Comparison of ENCODE assay signal across 9 cellular contexts in the genomic region with DNA sequence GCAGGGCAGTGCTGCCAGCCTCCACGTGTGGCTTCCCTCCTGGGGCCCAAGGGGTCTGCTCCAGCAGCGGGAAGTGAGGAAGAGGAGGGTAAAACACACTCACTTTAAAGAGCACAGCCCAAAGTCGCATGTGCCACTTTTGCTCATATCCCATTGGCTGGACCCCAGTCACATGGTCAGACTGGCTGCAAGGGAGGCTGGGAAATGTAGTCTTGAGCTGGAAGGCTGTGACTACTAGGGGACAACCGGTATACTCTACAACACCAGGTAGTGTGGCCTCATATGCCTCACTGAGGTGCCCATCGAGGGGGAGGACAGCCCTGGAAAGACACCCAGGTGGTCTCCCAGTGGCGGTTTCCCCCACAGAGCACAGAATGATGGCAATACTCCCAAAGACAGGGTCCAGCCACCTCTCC. TPM values are rescaled to one million over a fixed set of nuclear protein-coding genes. Genes with fewer than 3 reads are reported as not detected.
A peak's percentile ranks its signal among the peaks of the same experiment; 100 is the strongest.
DNase-seq lines count a peak whose midpoint lies in the region; ATAC-seq and TF ChIP-seq lines count a peak whose summit lies in the region.
"Had no signal": no experiment of that assay in that cellular context is flagged by ENCODE, and none has a peak within 500 bp of the region (broad histone marks: within the 10 kb centered on the region; RNA-seq: fewer than 3 reads in every experiment).

No MANE protein-coding gene starts in this region.

- H3K36me3 Mint-ChIP-seq in activated naive CD8-positive, alpha-beta T cell treated with anti-CD3 and anti-CD28 coated beads for 36 hours: no peaks in the 10 kb centered on the region
- no peaks in the 10 kb centered on the region for H3K36me3 Mint-ChIP-seq in CD14-positive monocyte

- TF ChIP-seq CTCF in RWPE1 (conservative IDR thresholded peaks at IDR 0.05; ENCODE audit: low read depth) (no peak), CD14-positive monocyte (IDR thresholded peaks at IDR 0.05) (no peak)

- ATAC-seq in right cardiac atrium (peak; percentile 75 to 80), GM19452 (IDR thresholded peaks at IDR 0.05; ENCODE audit: unreplicated experiment) (no peak)

- no peaks in the 10 kb centered on the region for H3K27me3 ChIP-seq in right cardiac atrium (ENCODE audit: control insufficient read depth, insufficient read depth)

- H3K4me3 ChIP-seq in right cardiac atrium (ENCODE audit: low read length): no peak overlapping the region

- no peaks in the 10 kb centered on the region for H3K9me3 Mint-ChIP-seq in activated naive CD8-positive, alpha-beta T cell treated with anti-CD3 and anti-CD28 coated beads for 36 hours
- peaks cover 0 to 5% (median 2%) of the 10 kb centered on the region in 7 donors for H3K9me3 Mint-ChIP-seq in CD14-positive monocyte

- POLR2A ChIA-PET in RWPE1 (lab: Yijun Ruan, JAX; ENCODE audit: low non-redundant PET): no interaction called here

- H3K4me1 Mint-ChIP-seq in activated naive CD8-positive, alpha-beta T cell treated with anti-CD3 and anti-CD28 coated beads for 36 hours: peaks cover 1% of the 10 kb centered on the region
- no peaks in the 10 kb centered on the region for H3K4me1 Mint-ChIP-seq in CD14-positive monocyte

- no peak overlapping the region for H3K27ac Mint-ChIP-seq in activated naive CD8-positive, alpha-beta T cell treated with anti-CD3 and anti-CD28 coated beads for 36 hours
- no peak overlapping the region for H3K27ac Mint-ChIP-seq in CD14-positive monocyte

- H3K9me3 ChIP-seq in right cardiac atrium (ENCODE audit: control insufficient read depth, low read length): no peaks in the 10 kb centered on the region

- 16% methylated on average over 6 of the region's 6 CpGs for WGBS in right cardiac atrium

- DNase-seq in SIG-M5 treated with dmso at 0.1 percent for 504 hours (lab: John Stamatoyannopoulos, UW; ENCODE audit: unreplicated experiment): peak; percentile 38
- no peak for DNase-seq in SIG-M5 (lab: John Stamatoyannopoulos, UW)
- peak; percentile 84 for DNase-seq in RWPE1 (ENCODE audit: low spot score)
- DNase-seq in activated naive CD8-positive, alpha-beta T cell treated with anti-CD3 and anti-CD28 coated beads for 36 hours: peak; percentile 50
- DNase-seq in right cardiac atrium: peak; percentile 38 to 62 (median 57)
- peak; percentile 71 for DNase-seq in stimulated activated CD4-positive, alpha-beta T cell treated with anti-CD3 and anti-CD28 coated beads, Interleukin-15, amount 100 ng/mL, for 24 hours
- DNase-seq in CD14-positive monocyte (ENCODE audit: low spot score): no peak

- no peak overlapping the region for H3K27ac ChIP-seq in RWPE1
- no peak overlapping the region for H3K27ac ChIP-seq in right cardiac atrium (ENCODE audit: low read length)
- H3K27ac ChIP-seq: C4-2B had no signal

- no peaks in the 10 kb centered on the region for H3K4me1 ChIP-seq in right cardiac atrium (ENCODE audit: control insufficient read depth, insufficient read depth, low read length)

- intact Hi-C loops in right cardiac atrium (cut with DNase I) (no loop called here), CD14-positive monocyte (cut with micrococcal nuclease) (no loop called here)

- no peak overlapping the region for H3K4me3 Mint-ChIP-seq in activated naive CD8-positive, alpha-beta T cell treated with anti-CD3 and anti-CD28 coated beads for 36 hours
- H3K4me3 Mint-ChIP-seq in CD14-positive monocyte: no peak overlapping the region

- peaks cover 11% of the 10 kb centered on the region for H3K27me3 Mint-ChIP-seq in activated naive CD8-positive, alpha-beta T cell treated with anti-CD3 and anti-CD28 coated beads for 36 hours
- peaks cover 5 to 9% (median 7%) of the 10 kb centered on the region in 3 donors for H3K27me3 Mint-ChIP-seq in CD14-positive monocyte (ENCODE audit: low read depth in 3 of 3)

- CTCF ChIA-PET in RWPE1 (lab: Yijun Ruan, JAX): no interaction called here

RNA-seq across cellular contexts. Expression of a gene that starts 45.2 kb away (rescaled TPM):
- total RNA-seq in activated naive CD8-positive, alpha-beta T cell treated with anti-CD3 and anti-CD28 coated beads for 36 hours: under 1 TPM; 0.25 to 0.52 TPM
- 10 to 100 TPM; 15.6 to 28.5 (median 15.8) TPM for total RNA-seq in right cardiac atrium
- polyA plus RNA-seq in right cardiac atrium (16.0 TPM), CD14-positive monocyte (not detected)

Comparison
In these comparisons a context has a peak if more than half of its experiments do, and no peak if none do; other contexts are left out.
1. DNase-seq: peak in SIG-M5 treated with dmso at 0.1 percent for 504 hours (single experiment), RWPE1 (single experiment), activated naive CD8-positive, alpha-beta T cell treated with anti-CD3 and anti-CD28 coated beads for 36 hours (single experiment), right cardiac atrium (3 of 3) and stimulated activated CD4-positive, alpha-beta T cell treated with anti-CD3 and anti-CD28 coated beads, Interleukin-15, amount 100 ng/mL, for 24 hours (single experiment); none in SIG-M5 (single experiment) and CD14-positive monocyte (single experiment).
2. RNA of a gene that starts 45.2 kb away (total RNA-seq): 15.6 to 28.5 TPM in right cardiac atrium; 0.25 to 0.52 TPM in activated naive CD8-positive, alpha-beta T cell treated with anti-CD3 and anti-CD28 coated beads for 36 hours; every median in the first group is over 10 times any median in the second.